ENCODE assay signal across 1 cellular context in genomic region chr17:76547183-76547641, GRCh38.
TF ChIP-seq lines count a peak whose summit lies in the region.

No MANE protein-coding gene starts in this region.

TF ChIP-seq in HepG2, 621 proteins besides CTCF, POLR2A, EP300 and RAD21 (continues in another document):
- TF ChIP-seq GATAD2A (CRISPR knock-in tag; IDR thresholded peaks at IDR 0.05): peak; percentile 73
- no peak for TF ChIP-seq E2F1 (CRISPR knock-in tag; IDR thresholded peaks at IDR 0.05)
- no peak for TF ChIP-seq ZNF550 (CRISPR knock-in tag; IDR thresholded peaks at IDR 0.05; ENCODE audit: borderline replicate concordance)
- no peak for TF ChIP-seq RBAK (CRISPR knock-in tag; IDR thresholded peaks at IDR 0.05)
- no peak for TF ChIP-seq FOXM1 (CRISPR knock-in tag; IDR thresholded peaks at IDR 0.05)
- peak; percentile 41; the same call in 1 of the 2 replicates for TF ChIP-seq ZFX (CRISPR knock-in tag; IDR thresholded peaks at IDR 0.05; ENCODE audit: low read depth)
- TF ChIP-seq IKZF5 (CRISPR knock-in tag; IDR thresholded peaks at IDR 0.05): peak; percentile 33; the same call in 1 of the 2 replicates
- 0 out of 2 replicates have a peak, but pooled peaks have one; percentile 56 for TF ChIP-seq MXD3 (CRISPR knock-in tag; IDR thresholded peaks at IDR 0.05)
- TF ChIP-seq ZSCAN22 (CRISPR knock-in tag; IDR thresholded peaks at IDR 0.05): no peak
- TF ChIP-seq FOXP1 (IDR thresholded peaks at IDR 0.05): no peak
- no peak for TF ChIP-seq FOXP1 (CRISPR knock-in tag; IDR thresholded peaks at IDR 0.05)
- peak; percentile 52; the same call in 1 of the 2 replicates for TF ChIP-seq TOE1 (CRISPR knock-in tag; IDR thresholded peaks at IDR 0.05)
- TF ChIP-seq DBP (CRISPR knock-in tag; IDR thresholded peaks at IDR 0.05; ENCODE audit: not compliant biosample characterization): no peak
- TF ChIP-seq ZSCAN25 (CRISPR knock-in tag; IDR thresholded peaks at IDR 0.05): peak; percentile 39; the same call in 1 of the 2 replicates
- peak; percentile 12; the same call in 1 of the 2 replicates for TF ChIP-seq TFAP4 (IDR thresholded peaks at IDR 0.05; ENCODE audit: borderline replicate concordance, low read depth)
- TF ChIP-seq ZNF382 (CRISPR knock-in tag; IDR thresholded peaks at IDR 0.05; ENCODE audit: borderline replicate concordance): no peak
- 0 out of 2 replicates have a peak, but pooled peaks have one; percentile 39 for TF ChIP-seq MYNN (CRISPR knock-in tag; IDR thresholded peaks at IDR 0.05; ENCODE audit: low read depth)
- no peak for TF ChIP-seq REST (IDR thresholded peaks at IDR 0.05; ENCODE audit: borderline replicate concordance in 1 of 2, low read depth in 1 of 2, low read length in 2 of 2)
- TF ChIP-seq ZNF841 (CRISPR knock-in tag; IDR thresholded peaks at IDR 0.05; ENCODE audit: borderline replicate concordance): no peak
- no peak for TF ChIP-seq ZNF574 (CRISPR knock-in tag; IDR thresholded peaks at IDR 0.05)
- TF ChIP-seq ZNF501 (CRISPR knock-in tag; IDR thresholded peaks at IDR 0.05): peak; percentile 35; the same call in 1 of the 2 replicates
- TF ChIP-seq LRRFIP1 (CRISPR knock-in tag; conservative IDR thresholded peaks at IDR 0.05): no peak
- no peak for TF ChIP-seq GTF2F1 (IDR thresholded peaks at IDR 0.05; ENCODE audit: low read length)
- 0 out of 2 replicates have a peak, but pooled peaks have one; percentile 38 for TF ChIP-seq IRF2 (CRISPR knock-in tag; IDR thresholded peaks at IDR 0.05)
- TF ChIP-seq ZFP90 (CRISPR knock-in tag; IDR thresholded peaks at IDR 0.05; ENCODE audit: borderline replicate concordance): no peak
- no peak for TF ChIP-seq ZNF496 (CRISPR knock-in tag; IDR thresholded peaks at IDR 0.05; ENCODE audit: insufficient replicate concordance)
- TF ChIP-seq SOX5 (CRISPR knock-in tag; IDR thresholded peaks at IDR 0.05; ENCODE audit: borderline replicate concordance): 0 out of 2 replicates have a peak, but pooled peaks have one; percentile 29
- peak; percentile 99 for TF ChIP-seq SMC3 (IDR thresholded peaks at IDR 0.05; ENCODE audit: low read length)
- peak; percentile 85 for TF ChIP-seq ZNF205 (CRISPR knock-in tag; IDR thresholded peaks at IDR 0.05)
- peak; percentile 93 for TF ChIP-seq STAG1 (CRISPR knock-in tag; IDR thresholded peaks at IDR 0.05)
- peak; percentile 70 for TF ChIP-seq TBX2 (CRISPR knock-in tag; IDR thresholded peaks at IDR 0.05; ENCODE audit: borderline replicate concordance)
- TF ChIP-seq HMGXB3 (CRISPR knock-in tag; IDR thresholded peaks at IDR 0.05; ENCODE audit: borderline replicate concordance): peak; percentile 48; the same call in 1 of the 2 replicates
- no peak for TF ChIP-seq NCOA1 (CRISPR knock-in tag; IDR thresholded peaks at IDR 0.05)
